ENCODE assay signal across 1 cellular context in genomic region chr3:139538733-139539132, GRCh38.
A peak's percentile ranks its signal among the peaks of the same experiment; 100 is the strongest.
TF ChIP-seq lines count a peak whose summit lies in the region.

No MANE protein-coding gene starts in this region.

TF ChIP-seq in HepG2, 621 proteins besides CTCF, POLR2A, EP300 and RAD21:
- TF ChIP-seq ZBTB33 (CRISPR knock-in tag; IDR thresholded peaks at IDR 0.05) (peak; percentile 8; the same call in 1 of the 2 replicates), ZFP37 (CRISPR knock-in tag; IDR thresholded peaks at IDR 0.05; ENCODE audit: borderline replicate concordance) (no peak)
